28 cellular contexts compared by ENCODE assay signal in genomic region chrX:468979-469378, GRCh38.
"Had no signal": no experiment of that assay in that cellular context is flagged by ENCODE, and none has a peak within 500 bp of the region (broad histone marks: within the 10 kb centered on the region; RNA-seq: fewer than 3 reads in every experiment).

No MANE protein-coding gene starts in this region.

- H3K4me3 ChIP-seq: MG63, PC-9 had no signal

- H3K36me3 ChIP-seq: brain microvascular endothelial cell, MG63 had no signal

- H3K27ac ChIP-seq: brain microvascular endothelial cell, PC-9, RWPE1 had no signal

- H3K27me3 ChIP-seq: brain microvascular endothelial cell, MG63 had no signal

- H3K9me3 ChIP-seq: MG63 had no signal

- DNase-seq: activated CD4-positive, alpha-beta T cell treated with anti-CD3 and anti-CD28 coated beads for 36 hours; activated CD4-positive, alpha-beta T cell treated with anti-CD3 and anti-CD28 coated beads, Interleukin-2, amount 10 ng/mL, durations not matched to agents 7 days and 5 days; activated CD4-positive, alpha-beta T cell treated with anti-CD3 and anti-CD28 coated beads, Interleukin-2, amount 50 U/mL, for 48 hours; activated CD8-positive, alpha-beta T cell treated with anti-CD3 and anti-CD28 coated beads, Interleukin-2, amount 10 ng/mL, durations not matched to agents 7 days and 5 days; activated gamma-delta T cell treated with Interleukin-2 at 50 U/mL for 16 hours; activated naive CD4-positive, alpha-beta T cell treated with anti-CD3 and anti-CD28 coated beads for 36 hours; activated naive CD8-positive, alpha-beta T cell treated with anti-CD3 and anti-CD28 coated beads for 36 hours; activated T-cell treated with anti-CD3 and anti-CD28 coated beads, Interleukin-2, amount 50 U/mL, for 24 hours; amniotic stem cell; aorta; brain microvascular endothelial cell; Kasumi-1; KBM-7; MG63; NCI-H1092; NCI-H1436 treated with DMSO at 0.1 percent for 48 hours; NCI-H1694 treated with DMSO at 0.1 percent for 48 hours; NCI-H2029; NCI-H2171; NCI-H510A; NCI-H526; NCI-H748 treated with DMSO at 0.1 percent for 48 hours; NK-92 treated with Interleukin-12 subunit alpha and Interleukin-12 subunit beta, amount 100 ng/mL, for 24 hours; PC-9; Right ventricle myocardium superior; SW 1271; T1000 had no signal
